In genomic region chr11:11010624-11011127, GRCh38 we compare ENCODE assay signal across 8 cellular contexts.
A peak's percentile ranks its signal among the peaks of the same experiment; 100 is the strongest.
DNase-seq lines count a peak whose midpoint lies in the region; ATAC-seq and TF ChIP-seq lines count a peak whose summit lies in the region.

No MANE protein-coding gene starts in this region.

- H2AFZ ChIP-seq in IMR-90 (replicated peaks; ENCODE audit: low read length, poor library complexity), result no peak overlapping the region

- H2BK120ac ChIP-seq in IMR-90 (ENCODE audit: low read depth, low read length), result no peak overlapping the region

- in situ Hi-C loops in IMR-90 (cut with MboI; ENCODE audit: low sequenced_read_pairs), result loop anchor here (5.0 kb wide), 1 partner anchor 68 kb away; no protein-coding TSS in a partner anchor

- H3K27ac ChIP-seq in IMR-90 (ENCODE audit: insufficient read depth, low read length) (no peak overlapping the region), colonic mucosa (no peak overlapping the region), right lobe of liver (no peak overlapping the region)

- H2BK5ac ChIP-seq in IMR-90 (ENCODE audit: low read depth, low read length, poor library complexity, severe bottlenecking), result no peak overlapping the region

- no peak overlapping the region for H2AK9ac ChIP-seq in IMR-90 (replicated peaks; ENCODE audit: low read depth, low read length, poor library complexity)

- H3K14ac ChIP-seq in IMR-90 (replicated peaks; ENCODE audit: low read depth, low read length), result no peak overlapping the region

- no TSS peak for BruUV-seq in IMR-90 (replicated peaks; lab: Mats Ljungman, UMichigan)

- no peak overlapping the region for H2BK20ac ChIP-seq in IMR-90 (ENCODE audit: low read depth, low read length)

- no peaks in the 10 kb centered on the region for H3K36me3 ChIP-seq in IMR-90 (ENCODE audit: control insufficient read depth, insufficient read depth, low read length)
- H3K36me3 ChIP-seq in colonic mucosa, result no peaks in the 10 kb centered on the region
- H3K36me3 ChIP-seq in right lobe of liver, result no peaks in the 10 kb centered on the region

- TF ChIP-seq CTCF in IMR-90 (conservative IDR thresholded peaks at IDR 0.05; ENCODE audit: low read depth, low read length) (no peak), colonic mucosa (IDR thresholded peaks at IDR 0.05) (no peak), right lobe of liver (IDR thresholded peaks at IDR 0.05) (peak; percentile 34 to 48 (median 40))

- no peak for TF ChIP-seq RAD21 in IMR-90 (IDR thresholded peaks at IDR 0.05; ENCODE audit: low read length)

- H3K4me2 ChIP-seq in IMR-90 (ENCODE audit: low read depth, low read length), result peak overlapping the region; percentile 52; the same call in 1 of the 2 replicates

- H4K91ac ChIP-seq in IMR-90 (ENCODE audit: insufficient read depth, low read depth, low read length), result no peak overlapping the region

- H4K8ac ChIP-seq in IMR-90 (ENCODE audit: low read depth in 2 of 2, low read length in 2 of 2), result no peak overlapping the region

- no peak overlapping the region for H2AK5ac ChIP-seq in IMR-90 (ENCODE audit: low read depth, low read length)

- no peak overlapping the region for H3K23ac ChIP-seq in IMR-90 (ENCODE audit: low read depth, low read length)

- no peak overlapping the region for H3K4ac ChIP-seq in IMR-90 (ENCODE audit: low read depth, low read length)

- TF ChIP-seq POLR2A in IMR-90 (IDR thresholded peaks at IDR 0.05; ENCODE audit: low read depth, low read length), result no peak
- no peak for TF ChIP-seq POLR2A in right lobe of liver (IDR thresholded peaks at IDR 0.05)

- peaks cover 43% of the 10 kb centered on the region for H3K27me3 ChIP-seq in IMR-90 (ENCODE audit: control insufficient read depth, insufficient read depth, low read length)
- H3K27me3 ChIP-seq in colonic mucosa, result no peaks in the 10 kb centered on the region
- H3K27me3 ChIP-seq in right lobe of liver, result no peaks in the 10 kb centered on the region

- H3K9me3 ChIP-seq in IMR-90 (ENCODE audit: control insufficient read depth, insufficient read depth, low read length), result no peaks in the 10 kb centered on the region
- no peaks in the 10 kb centered on the region for H3K9me3 ChIP-seq in colonic mucosa
- H3K9me3 ChIP-seq in right lobe of liver, result no peaks in the 10 kb centered on the region

- H2BK15ac ChIP-seq in IMR-90 (ENCODE audit: low read depth, low read length), result no peak overlapping the region; the same call in 2 of the 3 replicates

- H3K18ac ChIP-seq in IMR-90 (ENCODE audit: low read depth, low read length), result no peak overlapping the region

- no peaks in the 10 kb centered on the region for H3K79me1 ChIP-seq in IMR-90 (ENCODE audit: low read depth in 1 of 2, low read length in 2 of 2)

- H3K56ac ChIP-seq in IMR-90 (ENCODE audit: extremely low read depth, insufficient read depth, low read length), result no peak overlapping the region

- DNase-seq in AG08396 (ENCODE audit: low spot score) (peak; percentile 20), IMR-90 (peak; percentile 1), colonic mucosa (peak; percentile 34), right lobe of liver (peak in 2 of 3 donors; percentile 39 to 61), RKO (ENCODE audit: low spot score) (no peak), NOMO-1 treated with dmso at 0.1 percent for 144 hours (lab: John Stamatoyannopoulos, UW; ENCODE audit: unreplicated experiment) (no peak)
- DNase-seq in activated T-cell treated with anti-CD3 and anti-CD28 coated beads, Interleukin-2, amount 50 U/mL, for 1 hour, result no peak

- CTCF ChIA-PET in IMR-90 (lab: Yijun Ruan, JAX), result interaction anchor here (0.8 to 1.3 kb wide), 3 partner anchors 10 to 172 kb away, joined by 3 read pairs; no protein-coding TSS in a partner anchor

- dilution Hi-C loops in IMR-90 (cut with HindIII; ENCODE audit: low sequenced_read_pairs, unreplicated experiment), result no loop called here

- intact Hi-C loops in IMR-90 (cut with micrococcal nuclease), result no loop called here
- intact Hi-C loops in colonic mucosa (cut with DNase I), result no loop called here
- intact Hi-C loops in right lobe of liver (cut with DNase I), result loop anchor here in 1 of 2 donors (10.0 kb wide), 1 partner anchor 76 kb away; no protein-coding TSS in a partner anchor

- H3K4me3 ChIP-seq in IMR-90 (ENCODE audit: insufficient read depth, low read depth, low read length) (no peak overlapping the region), colonic mucosa (no peak overlapping the region), right lobe of liver (no peak overlapping the region)

- no peak overlapping the region for H3K9ac ChIP-seq in IMR-90 (ENCODE audit: low read depth, low read length)
- H3K9ac ChIP-seq in colonic mucosa (ENCODE audit: low read depth in 2 of 2, low read length in 2 of 2), result no peak overlapping the region

- no peaks in the 10 kb centered on the region for H3K4me1 ChIP-seq in IMR-90 (ENCODE audit: control insufficient read depth, insufficient read depth, low read length)
- no peaks in the 10 kb centered on the region for H3K4me1 ChIP-seq in colonic mucosa
- H3K4me1 ChIP-seq in right lobe of liver, result no peaks in the 10 kb centered on the region

- H4K20me1 ChIP-seq in IMR-90 (ENCODE audit: insufficient read depth, low read length), result no peaks in the 10 kb centered on the region

- peak; percentile 57 for ATAC-seq in IMR-90 (ENCODE audit: low read depth)
- peak; percentile 81 to 98 (median 90) for ATAC-seq in right lobe of liver
- ATAC-seq in GM19324 (IDR thresholded peaks at IDR 0.05; ENCODE audit: low FRiP score, unreplicated experiment), result no peak

- POLR2A ChIA-PET in IMR-90 (lab: Charles Lee; ENCODE audit: unreplicated experiment), result no interaction called here

- no CpG with 5 or more reads among the region's 8 CpGs for WGBS in IMR-90 (ENCODE audit: extremely low coverage in 2 of 2, insufficient read length in 1 of 2), 2 experiments
- 20% methylated on average over 5 of the region's 8 CpGs for WGBS in right lobe of liver (ENCODE audit: insufficient coverage, low coverage, low lambda C conversion rate, missing lambda C conversion rate)

- no peak overlapping the region for H4K5ac ChIP-seq in IMR-90 (ENCODE audit: low read depth, low read length)

- H3K9me1 ChIP-seq in IMR-90 (ENCODE audit: insufficient read depth, low read length), result no peaks in the 10 kb centered on the region

TF ChIP-seq in IMR-90, 13 proteins besides CTCF, POLR2A, EP300 and RAD21:
- TF ChIP-seq MAFK (IDR thresholded peaks at IDR 0.05; ENCODE audit: low read depth, low read length) (peak; percentile 55), MAZ (IDR thresholded peaks at IDR 0.05; ENCODE audit: borderline replicate concordance, low read depth, low read length) (no peak), CEBPB (IDR thresholded peaks at IDR 0.05; ENCODE audit: low read depth, low read length) (no peak)
- TF ChIP-seq, protein P1, sequence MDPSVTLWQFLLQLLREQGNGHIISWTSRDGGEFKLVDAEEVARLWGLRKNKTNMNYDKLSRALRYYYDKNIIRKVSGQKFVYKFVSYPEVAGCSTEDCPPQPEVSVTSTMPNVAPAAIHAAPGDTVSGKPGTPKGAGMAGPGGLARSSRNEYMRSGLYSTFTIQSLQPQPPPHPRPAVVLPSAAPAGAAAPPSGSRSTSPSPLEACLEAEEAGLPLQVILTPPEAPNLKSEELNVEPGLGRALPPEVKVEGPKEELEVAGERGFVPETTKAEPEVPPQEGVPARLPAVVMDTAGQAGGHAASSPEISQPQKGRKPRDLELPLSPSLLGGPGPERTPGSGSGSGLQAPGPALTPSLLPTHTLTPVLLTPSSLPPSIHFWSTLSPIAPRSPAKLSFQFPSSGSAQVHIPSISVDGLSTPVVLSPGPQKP (IDR thresholded peaks at IDR 0.05; ENCODE audit: borderline replicate concordance, low read depth, low read length), result no peak

Comparison
In these comparisons a context has a peak if more than half of its experiments do, and no peak if none do; other contexts are left out.
1. DNase-seq: peak in AG08396 (single experiment), IMR-90 (single experiment), colonic mucosa (single experiment) and right lobe of liver (2 of 3); none in RKO (single experiment), NOMO-1 treated with dmso at 0.1 percent for 144 hours (single experiment) and activated T-cell treated with anti-CD3 and anti-CD28 coated beads, Interleukin-2, amount 50 U/mL, for 1 hour (single experiment).
2. CTCF ChIP-seq: peak in right lobe of liver (4 of 4); none in IMR-90 (single experiment) and colonic mucosa (single experiment).